ENCODE assay signal across 1 cellular context in genomic region chr19:12881172-12881808, GRCh38.
TF ChIP-seq lines count a peak whose summit lies in the region.

Gene DNASE2 (minus strand): TSS chr19:12881449. CDS start chr19:12881375, 74 bp downstream.

TF ChIP-seq in HepG2, 621 proteins besides CTCF, POLR2A, EP300 and RAD21 (continued from another document and continues in another):
- no peak for TF ChIP-seq POGK (CRISPR knock-in tag; conservative IDR thresholded peaks at IDR 0.05)
- no peak for TF ChIP-seq ZNF878 (CRISPR knock-in tag; IDR thresholded peaks at IDR 0.05)
- no peak for TF ChIP-seq MIER3 (CRISPR knock-in tag; IDR thresholded peaks at IDR 0.05; ENCODE audit: borderline replicate concordance)
- TF ChIP-seq MTF2 (CRISPR knock-in tag; IDR thresholded peaks at IDR 0.05; ENCODE audit: borderline replicate concordance): no peak
- 0 out of 2 replicates have a peak, but pooled peaks have one; percentile 34 for TF ChIP-seq KLF6 (CRISPR knock-in tag; IDR thresholded peaks at IDR 0.05)
- no peak for TF ChIP-seq ZNF703 (CRISPR knock-in tag; IDR thresholded peaks at IDR 0.05; ENCODE audit: borderline replicate concordance)
- TF ChIP-seq ZNF792 (CRISPR knock-in tag; IDR thresholded peaks at IDR 0.05): no peak
- TF ChIP-seq ZBTB7B (CRISPR knock-in tag; IDR thresholded peaks at IDR 0.05): 0 out of 2 replicates have a peak, but pooled peaks have one; percentile 28
- no peak for TF ChIP-seq PREB (CRISPR knock-in tag; IDR thresholded peaks at IDR 0.05)
- TF ChIP-seq SNAPC5 (CRISPR knock-in tag; IDR thresholded peaks at IDR 0.05; ENCODE audit: borderline replicate concordance): no peak
- no peak for TF ChIP-seq E2F2 (CRISPR knock-in tag; IDR thresholded peaks at IDR 0.05; ENCODE audit: borderline replicate concordance)
- no peak for TF ChIP-seq ATF6 (CRISPR knock-in tag; conservative IDR thresholded peaks at IDR 0.05)
- TF ChIP-seq NCOR1 (IDR thresholded peaks at IDR 0.05; ENCODE audit: borderline replicate concordance, low read length): no peak
- peak; percentile 59 for TF ChIP-seq KAT8 (CRISPR knock-in tag; IDR thresholded peaks at IDR 0.05)
- TF ChIP-seq THRA (CRISPR knock-in tag; IDR thresholded peaks at IDR 0.05; ENCODE audit: borderline replicate concordance): no peak
- TF ChIP-seq ZNF75D (CRISPR knock-in tag; IDR thresholded peaks at IDR 0.05; ENCODE audit: borderline replicate concordance): no peak
- no peak for TF ChIP-seq ZNF232 (CRISPR knock-in tag; IDR thresholded peaks at IDR 0.05; ENCODE audit: borderline replicate concordance)
- no peak for TF ChIP-seq KLF11 (CRISPR knock-in tag; IDR thresholded peaks at IDR 0.05)
- peak; percentile 30; the same call in 1 of the 2 replicates for TF ChIP-seq UBTF (CRISPR knock-in tag; IDR thresholded peaks at IDR 0.05)
- TF ChIP-seq LCORL (IDR thresholded peaks at IDR 0.05): no peak
- peak; percentile 48; the same call in 1 of the 2 replicates for TF ChIP-seq LCORL (CRISPR knock-in tag; IDR thresholded peaks at IDR 0.05)
- TF ChIP-seq ZNF720 (CRISPR knock-in tag; IDR thresholded peaks at IDR 0.05): no peak
- TF ChIP-seq RFX5 (IDR thresholded peaks at IDR 0.05; ENCODE audit: low read depth, low read length): peak; percentile 83
- TF ChIP-seq ISL2 (CRISPR knock-in tag; IDR thresholded peaks at IDR 0.05): no peak
- TF ChIP-seq ZNF431 (CRISPR knock-in tag; IDR thresholded peaks at IDR 0.05; ENCODE audit: borderline replicate concordance, low read depth): no peak
- TF ChIP-seq CENPBD1 (CRISPR knock-in tag; IDR thresholded peaks at IDR 0.05; ENCODE audit: borderline replicate concordance, low read depth): no peak
- peak; percentile 47; the same call in 1 of the 2 replicates for TF ChIP-seq ERF (CRISPR knock-in tag; IDR thresholded peaks at IDR 0.05)
- 0 out of 2 replicates have a peak, but pooled peaks have one; percentile 25 for TF ChIP-seq DRAP1 (CRISPR knock-in tag; IDR thresholded peaks at IDR 0.05)
- no peak for TF ChIP-seq PBX2 (CRISPR knock-in tag; IDR thresholded peaks at IDR 0.05)
- TF ChIP-seq RXRB (CRISPR knock-in tag; IDR thresholded peaks at IDR 0.05; ENCODE audit: borderline replicate concordance): no peak
- TF ChIP-seq KMT2B (CRISPR knock-in tag; IDR thresholded peaks at IDR 0.05): no peak
- no peak for TF ChIP-seq NFAT5 (CRISPR knock-in tag; IDR thresholded peaks at IDR 0.05)
- TF ChIP-seq ZNF782 (CRISPR knock-in tag; IDR thresholded peaks at IDR 0.05; ENCODE audit: borderline replicate concordance): no peak
- no peak for TF ChIP-seq ARNTL (CRISPR knock-in tag; IDR thresholded peaks at IDR 0.05)
- TF ChIP-seq HNRNPK (IDR thresholded peaks at IDR 0.05; ENCODE audit: low read depth, low read length, poor library complexity, severe bottlenecking): no peak
- no peak for TF ChIP-seq NFKBIZ (CRISPR knock-in tag; IDR thresholded peaks at IDR 0.05)
- 0 out of 2 replicates have a peak, but pooled peaks have one; percentile 23 for TF ChIP-seq POLR2AphosphoS5 (IDR thresholded peaks at IDR 0.05; ENCODE audit: low read depth, low read length)
- TF ChIP-seq WIZ (CRISPR knock-in tag; IDR thresholded peaks at IDR 0.05): no peak
- TF ChIP-seq YEATS2 (CRISPR knock-in tag; IDR thresholded peaks at IDR 0.05; ENCODE audit: borderline replicate concordance): peak; percentile 47; the same call in 1 of the 2 replicates
